In genomic region chr7:25847331-25848070, GRCh38 we compare ENCODE assay signal across 12 cellular contexts.
DNase-seq lines count a peak whose midpoint lies in the region; ATAC-seq, FAIRE-seq and TF ChIP-seq lines count a peak whose summit lies in the region.
"Had no signal": no experiment of that assay in that cellular context is flagged by ENCODE, and none has a peak within 500 bp of the region (broad histone marks: within the 10 kb centered on the region; RNA-seq: fewer than 3 reads in every experiment).

No MANE protein-coding gene starts in this region.

- no peak for TF ChIP-seq EP300 in K562 (IDR thresholded peaks at IDR 0.05; ENCODE audit: low read length)

- CTCF ChIA-PET in K562 (lab: Yijun Ruan, JAX; ENCODE audit: low intra/inter-chr PET ratio) (no interaction called here), Calu3 (lab: Charles Lee) (interaction anchor here (1.0 to 1.5 kb wide), 2 partner anchors 8 to 588 kb away, joined by 3 to 4 read pairs; no protein-coding TSS in a partner anchor)

- no peak for TF ChIP-seq RAD21 in K562 (CRISPR knock-in tag; conservative IDR thresholded peaks at IDR 0.05 in 1 of 2, IDR thresholded peaks at IDR 0.05 in 1 of 2)

- no peak overlapping the region for H3K27ac ChIP-seq in K562 (ENCODE audit: extremely low read depth, low read depth, low read length)
- H3K27ac ChIP-seq in subcutaneous abdominal adipose tissue (ENCODE audit: low read depth, low read length) = peak overlapping the region; percentile 97

- no peak for TF ChIP-seq POLR2A in H54 (IDR thresholded peaks at IDR 0.05; ENCODE audit: low read depth, low read length)
- no peak for TF ChIP-seq POLR2A in K562 (conservative IDR thresholded peaks at IDR 0.05)

- H3K27me3 Mint-ChIP-seq in Calu3 (ENCODE audit: unreplicated experiment) = peaks cover 12% of the 10 kb centered on the region

- H3K36me3 ChIP-seq in K562 (ENCODE audit: control insufficient read depth, insufficient read depth, low read length) (no peaks in the 10 kb centered on the region), subcutaneous abdominal adipose tissue (ENCODE audit: control insufficient read depth in 5 of 5, insufficient read depth in 5 of 5, low read length in 5 of 5) (no peaks in the 10 kb centered on the region)

- no peaks in the 10 kb centered on the region for H3K79me2 ChIP-seq in K562 (ENCODE audit: control insufficient read depth, insufficient read depth, low read length)

- H3K4me1 ChIP-seq in K562 (replicated peaks in 1 of 2; ENCODE audit: control insufficient read depth in 2 of 2, insufficient read depth in 2 of 2, low read length in 2 of 2) = peaks cover 6 to 9% of the 10 kb centered on the region in 2 experiments
- peaks cover 9 to 81% (median 68%) of the 10 kb centered on the region in 5 donors for H3K4me1 ChIP-seq in subcutaneous abdominal adipose tissue (ENCODE audit: control insufficient read depth in 5 of 5, insufficient read depth in 5 of 5, low read length in 5 of 5)

- H3K4me1 Mint-ChIP-seq in Calu3 (ENCODE audit: low read depth, unreplicated experiment) = peaks cover 64% of the 10 kb centered on the region

- FAIRE-seq in H54 (lab: Jason Lieb, UNC) (peak; percentile 15), K562 (lab: Jason Lieb, UNC) (no peak)
- FAIRE-seq: D721Med had no signal

- no peaks in the 10 kb centered on the region for H4K20me1 ChIP-seq in K562 (replicated peaks; ENCODE audit: control insufficient read depth, insufficient read depth, low read length)

- peaks cover 6% of the 10 kb centered on the region for H3K36me3 Mint-ChIP-seq in Calu3 (ENCODE audit: insufficient read depth, unreplicated experiment)

- BruUV-seq in K562 (replicated peaks; lab: Mats Ljungman, UMichigan) (no TSS peak), Calu3 (replicated peaks; lab: Mats Ljungman, UMichigan) (no TSS peak)

- no peaks in the 10 kb centered on the region for H3K9me3 ChIP-seq in K562 (replicated peaks; ENCODE audit: control insufficient read depth, insufficient read depth, low read depth, low read length)
- no peaks in the 10 kb centered on the region for H3K9me3 ChIP-seq in subcutaneous abdominal adipose tissue (ENCODE audit: control insufficient read depth in 5 of 5, low read length in 5 of 5)

- no peaks in the 10 kb centered on the region for H3K9me3 Mint-ChIP-seq in Calu3 (ENCODE audit: low read depth, unreplicated experiment)

- H3K27me3 ChIP-seq in K562 (ENCODE audit: control insufficient read depth in 2 of 2, insufficient read depth in 2 of 2, low read length in 2 of 2) (0 out of 5 replicates have a peak, but pooled peaks cover 0 to 2% of the 10 kb centered on the region in 2 experiments), subcutaneous abdominal adipose tissue (ENCODE audit: control insufficient read depth in 5 of 5, insufficient read depth in 4 of 5, low read length in 5 of 5) (peaks cover 0 to 6% (median 0%) of the 10 kb centered on the region in 5 donors)

- no peak overlapping the region for H3K27ac Mint-ChIP-seq in Calu3 (ENCODE audit: unreplicated experiment)

- POLR2A ChIA-PET in K562 (lab: Yijun Ruan, JAX) = interaction anchor here (0.9 to 1.2 kb wide), 2 partner anchors 58 to 503 kb away, joined by 3 read pairs; no protein-coding TSS in a partner anchor

- H3K4me3 ChIP-seq in K562 (no peak overlapping the region), subcutaneous abdominal adipose tissue (ENCODE audit: low read depth in 1 of 5, low read length in 5 of 5) (no peak overlapping the region)

- H3K9ac ChIP-seq in K562 (ENCODE audit: insufficient read depth in 1 of 2, low read depth in 2 of 2, low read length in 2 of 2) = no peak overlapping the region
- H3K9ac ChIP-seq in subcutaneous abdominal adipose tissue (ENCODE audit: low read length in 5 of 5) = peak overlapping the region in 1 of 5 donors; percentile 64

- 51% methylated on average over 6 of the region's 6 CpGs for WGBS in K562 (ENCODE audit: insufficient coverage, low coverage, missing lambda C conversion rate)

- TF ChIP-seq CTCF in K562 (IDR thresholded peaks at IDR 0.05 in 2 of 3, conservative IDR thresholded peaks at IDR 0.05 in 1 of 3; ENCODE audit: insufficient read depth in 2 of 3, low read depth in 1 of 3, low read length in 3 of 3) (no peak), Calu3 (IDR thresholded peaks at IDR 0.05; ENCODE audit: unreplicated experiment) (no peak)

- H3K4me3 Mint-ChIP-seq in Calu3 (ENCODE audit: low read depth, unreplicated experiment) = no peak overlapping the region

- ATAC-seq in K562 (no peak), GM18858 (IDR thresholded peaks at IDR 0.05; ENCODE audit: unreplicated experiment) (no peak), GM21619 (IDR thresholded peaks at IDR 0.05; ENCODE audit: unreplicated experiment) (no peak)

- no peak overlapping the region for H2AFZ ChIP-seq in K562 (ENCODE audit: low read depth, low read length)

- H3K4me2 ChIP-seq in K562 (ENCODE audit: insufficient read depth, low read length) = no peak overlapping the region

- in situ Hi-C loops in K562 (cut with MboI) = loop anchor here (25.0 kb wide), 1 partner anchor 460 kb away; no protein-coding TSS in a partner anchor

- no peaks in the 10 kb centered on the region for H3K9me1 ChIP-seq in K562 (ENCODE audit: control insufficient read depth, insufficient read depth, low read length)

- intact Hi-C loops in K562 (cut with micrococcal nuclease) = no loop called here
- intact Hi-C loops in Calu3 (cut with micrococcal nuclease; ENCODE audit: unreplicated experiment) = loop anchor here (1.0 kb wide), 1 partner anchor 585 kb away; no protein-coding TSS in a partner anchor

- DNase-seq in H54 (ENCODE audit: insufficient read length, low spot score) (no peak), K562 (ENCODE audit: extremely low read depth in 1 of 4, low spot score in 3 of 4) (no peak), left kidney (ENCODE audit: low read depth, low spot score) (peak; percentile 81), Calu3 (no peak)
- DNase-seq in stimulated activated CD4-positive, alpha-beta T cell treated with anti-CD3 and anti-CD28 coated beads, Interleukin-4, amount 100 ng/mL, for 4 hours = no peak
- DNase-seq: MM.1S, NCI-H82, T-helper 2 cell had no signal

TF ChIP-seq in K562, 482 proteins besides CTCF, POLR2A, EP300 and RAD21:
- TF ChIP-seq ZNF174 (CRISPR knock-in tag; IDR thresholded peaks at IDR 0.05) = no peak
- no peak for TF ChIP-seq PBX2 (CRISPR knock-in tag; IDR thresholded peaks at IDR 0.05; ENCODE audit: low read depth)
- peak; percentile 38; the same call in 1 of the 2 replicates for TF ChIP-seq PBX2 (tag; conservative IDR thresholded peaks at IDR 0.05; ENCODE audit: low read depth)
TF ChIP-seq in K562: peak in this region for 1.
